In the genomic region with DNA sequence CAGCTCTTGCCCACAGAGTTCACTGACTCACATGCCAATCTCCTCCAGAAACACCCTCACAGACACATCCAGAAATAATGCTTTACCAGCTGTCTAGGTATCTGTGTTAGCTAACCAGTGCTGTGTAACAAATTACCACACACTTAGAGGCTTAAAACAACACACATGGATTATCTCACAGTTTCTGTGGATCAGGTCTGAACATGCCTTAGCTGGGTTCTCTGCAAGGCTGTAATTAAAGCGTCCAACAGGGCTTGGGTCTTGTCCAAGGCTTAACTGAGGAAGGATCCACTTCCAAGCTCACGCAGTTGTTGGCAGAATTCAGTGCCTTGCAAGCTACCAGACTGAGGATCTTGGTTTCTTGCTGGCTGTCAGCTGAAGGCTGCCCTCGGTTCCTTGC, we compare ENCODE assay signal across 1 cellular context.
TF ChIP-seq lines count a peak whose summit lies in the region.

No MANE protein-coding gene starts in this region.

TF ChIP-seq in HEK293, 187 proteins besides CTCF, POLR2A, EP300 and RAD21 (continued from another document and continues in another):
- TF ChIP-seq, protein P1, sequence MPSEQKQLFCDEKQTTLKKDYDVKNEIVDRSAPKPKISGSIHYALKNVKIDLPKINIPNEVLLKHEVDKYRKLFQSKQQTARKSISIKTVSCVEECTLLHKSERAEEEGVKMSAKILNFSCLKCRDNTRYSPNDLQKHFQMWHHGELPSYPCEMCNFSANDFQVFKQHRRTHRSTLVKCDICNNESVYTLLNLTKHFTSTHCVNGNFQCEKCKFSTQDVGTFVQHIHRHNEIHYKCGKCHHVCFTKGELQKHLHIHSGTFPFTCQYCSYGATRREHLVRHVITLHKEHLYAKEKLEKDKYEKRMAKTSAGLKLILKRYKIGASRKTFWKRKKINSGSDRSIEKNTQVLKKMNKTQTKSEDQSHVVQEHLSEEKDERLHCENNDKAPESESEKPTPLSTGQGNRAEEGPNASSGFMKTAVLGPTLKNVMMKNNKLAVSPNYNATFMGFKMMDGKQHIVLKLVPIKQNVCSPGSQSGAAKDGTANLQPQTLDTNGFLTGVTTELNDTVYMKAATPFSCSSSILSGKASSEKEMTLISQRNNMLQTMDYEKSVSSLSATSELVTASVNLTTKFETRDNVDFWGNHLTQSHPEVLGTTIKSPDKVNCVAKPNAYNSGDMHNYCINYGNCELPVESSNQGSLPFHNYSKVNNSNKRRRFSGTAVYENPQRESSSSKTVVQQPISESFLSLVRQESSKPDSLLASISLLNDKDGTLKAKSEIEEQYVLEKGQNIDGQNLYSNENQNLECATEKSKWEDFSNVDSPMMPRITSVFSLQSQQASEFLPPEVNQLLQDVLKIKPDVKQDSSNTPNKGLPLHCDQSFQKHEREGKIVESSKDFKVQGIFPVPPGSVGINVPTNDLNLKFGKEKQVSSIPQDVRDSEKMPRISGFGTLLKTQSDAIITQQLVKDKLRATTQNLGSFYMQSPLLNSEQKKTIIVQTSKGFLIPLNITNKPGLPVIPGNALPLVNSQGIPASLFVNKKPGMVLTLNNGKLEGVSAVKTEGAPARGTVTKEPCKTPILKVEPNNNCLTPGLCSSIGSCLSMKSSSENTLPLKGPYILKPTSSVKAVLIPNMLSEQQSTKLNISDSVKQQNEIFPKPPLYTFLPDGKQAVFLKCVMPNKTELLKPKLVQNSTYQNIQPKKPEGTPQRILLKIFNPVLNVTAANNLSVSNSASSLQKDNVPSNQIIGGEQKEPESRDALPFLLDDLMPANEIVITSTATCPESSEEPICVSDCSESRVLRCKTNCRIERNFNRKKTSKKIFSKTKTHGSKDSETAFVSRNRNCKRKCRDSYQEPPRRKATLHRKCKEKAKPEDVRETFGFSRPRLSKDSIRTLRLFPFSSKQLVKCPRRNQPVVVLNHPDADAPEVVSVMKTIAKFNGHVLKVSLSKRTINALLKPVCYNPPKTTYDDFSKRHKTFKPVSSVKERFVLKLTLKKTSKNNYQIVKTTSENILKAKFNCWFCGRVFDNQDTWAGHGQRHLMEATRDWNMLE (tag by site-specific recombination; conservative IDR thresholded peaks at IDR 0.05; ENCODE audit: low read depth) = no peak
- TF ChIP-seq ZNF302 (tag by site-specific recombination; IDR thresholded peaks at IDR 0.05; ENCODE audit: low read depth) (no peak), BCL11B (tag by site-specific recombination; IDR thresholded peaks at IDR 0.05; ENCODE audit: low read depth) (no peak), ZNF488 (tag by site-specific recombination; IDR thresholded peaks at IDR 0.05) (no peak), ZNF404 (tag by site-specific recombination; IDR thresholded peaks at IDR 0.05) (no peak), ZNF747 (tag by site-specific recombination; IDR thresholded peaks at IDR 0.05) (no peak), ZNF335 (tag by site-specific recombination; conservative IDR thresholded peaks at IDR 0.05) (no peak), ZNF501 (tag by site-specific recombination; IDR thresholded peaks at IDR 0.05) (no peak), ZNF704 (tag by site-specific recombination; IDR thresholded peaks at IDR 0.05) (no peak), ZNF350 (tag by site-specific recombination; IDR thresholded peaks at IDR 0.05) (no peak), MEIS1 (CRISPR knock-in tag; IDR thresholded peaks at IDR 0.05; ENCODE audit: borderline replicate concordance) (no peak), ZNF16 (tag by site-specific recombination; IDR thresholded peaks at IDR 0.05; ENCODE audit: low read depth) (no peak), SCRT2 (tag by site-specific recombination; IDR thresholded peaks at IDR 0.05) (peak; percentile 97), KLF10 (tag by site-specific recombination; IDR thresholded peaks at IDR 0.05) (no peak), ZNF510 (tag by site-specific recombination; IDR thresholded peaks at IDR 0.05; ENCODE audit: insufficient replicate concordance) (no peak), ZNF174 (tag by site-specific recombination; IDR thresholded peaks at IDR 0.05) (no peak), KLF8 (tag by site-specific recombination; IDR thresholded peaks at IDR 0.05) (no peak), ZNF24 (tag by site-specific recombination; IDR thresholded peaks at IDR 0.05) (peak; percentile 75), ZNF645 (tag by site-specific recombination; IDR thresholded peaks at IDR 0.05) (no peak), SALL2 (tag by site-specific recombination; IDR thresholded peaks at IDR 0.05; ENCODE audit: borderline replicate concordance) (no peak), ZNF433 (tag by site-specific recombination; IDR thresholded peaks at IDR 0.05; ENCODE audit: low read depth) (no peak), ZNF155 (tag by site-specific recombination; IDR thresholded peaks at IDR 0.05) (no peak), ZNF202 (tag by site-specific recombination; IDR thresholded peaks at IDR 0.05; ENCODE audit: borderline replicate concordance) (no peak), ZNF629 (tag by site-specific recombination; IDR thresholded peaks at IDR 0.05) (peak; percentile 57), ZBTB10 (tag by site-specific recombination; IDR thresholded peaks at IDR 0.05) (no peak), ZNF830 (tag by site-specific recombination; IDR thresholded peaks at IDR 0.05; ENCODE audit: low read depth) (no peak), IKZF3 (tag by site-specific recombination; IDR thresholded peaks at IDR 0.05) (no peak), ZNF112 (tag by site-specific recombination; IDR thresholded peaks at IDR 0.05) (no peak)
- TF ChIP-seq, protein P2, sequence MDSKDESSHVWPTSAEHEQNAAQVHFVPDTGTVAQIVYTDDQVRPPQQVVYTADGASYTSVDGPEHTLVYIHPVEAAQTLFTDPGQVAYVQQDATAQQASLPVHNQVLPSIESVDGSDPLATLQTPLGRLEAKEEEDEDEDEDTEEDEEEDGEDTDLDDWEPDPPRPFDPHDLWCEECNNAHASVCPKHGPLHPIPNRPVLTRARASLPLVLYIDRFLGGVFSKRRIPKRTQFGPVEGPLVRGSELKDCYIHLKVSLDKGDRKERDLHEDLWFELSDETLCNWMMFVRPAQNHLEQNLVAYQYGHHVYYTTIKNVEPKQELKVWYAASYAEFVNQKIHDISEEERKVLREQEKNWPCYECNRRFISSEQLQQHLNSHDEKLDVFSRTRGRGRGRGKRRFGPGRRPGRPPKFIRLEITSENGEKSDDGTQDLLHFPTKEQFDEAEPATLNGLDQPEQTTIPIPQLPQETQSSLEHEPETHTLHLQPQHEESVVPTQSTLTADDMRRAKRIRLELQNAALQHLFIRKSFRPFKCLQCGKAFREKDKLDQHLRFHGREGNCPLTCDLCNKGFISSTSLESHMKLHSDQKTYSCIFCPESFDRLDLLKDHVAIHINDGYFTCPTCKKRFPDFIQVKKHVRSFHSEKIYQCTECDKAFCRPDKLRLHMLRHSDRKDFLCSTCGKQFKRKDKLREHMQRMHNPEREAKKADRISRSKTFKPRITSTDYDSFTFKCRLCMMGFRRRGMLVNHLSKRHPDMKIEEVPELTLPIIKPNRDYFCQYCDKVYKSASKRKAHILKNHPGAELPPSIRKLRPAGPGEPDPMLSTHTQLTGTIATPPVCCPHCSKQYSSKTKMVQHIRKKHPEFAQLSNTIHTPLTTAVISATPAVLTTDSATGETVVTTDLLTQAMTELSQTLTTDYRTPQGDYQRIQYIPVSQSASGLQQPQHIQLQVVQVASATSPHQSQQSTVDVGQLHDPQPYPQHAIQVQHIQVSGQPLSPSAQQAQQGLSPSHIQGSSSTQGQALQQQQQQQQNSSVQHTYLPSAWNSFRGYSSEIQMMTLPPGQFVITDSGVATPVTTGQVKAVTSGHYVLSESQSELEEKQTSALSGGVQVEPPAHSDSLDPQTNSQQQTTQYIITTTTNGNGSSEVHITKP (tag by site-specific recombination; IDR thresholded peaks at IDR 0.05) = peak; percentile 76
- TF ChIP-seq, protein P3, sequence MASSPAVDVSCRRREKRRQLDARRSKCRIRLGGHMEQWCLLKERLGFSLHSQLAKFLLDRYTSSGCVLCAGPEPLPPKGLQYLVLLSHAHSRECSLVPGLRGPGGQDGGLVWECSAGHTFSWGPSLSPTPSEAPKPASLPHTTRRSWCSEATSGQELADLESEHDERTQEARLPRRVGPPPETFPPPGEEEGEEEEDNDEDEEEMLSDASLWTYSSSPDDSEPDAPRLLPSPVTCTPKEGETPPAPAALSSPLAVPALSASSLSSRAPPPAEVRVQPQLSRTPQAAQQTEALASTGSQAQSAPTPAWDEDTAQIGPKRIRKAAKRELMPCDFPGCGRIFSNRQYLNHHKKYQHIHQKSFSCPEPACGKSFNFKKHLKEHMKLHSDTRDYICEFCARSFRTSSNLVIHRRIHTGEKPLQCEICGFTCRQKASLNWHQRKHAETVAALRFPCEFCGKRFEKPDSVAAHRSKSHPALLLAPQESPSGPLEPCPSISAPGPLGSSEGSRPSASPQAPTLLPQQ (tag by site-specific recombination; IDR thresholded peaks at IDR 0.05) = peak; percentile 92
- TF ChIP-seq, protein P4, sequence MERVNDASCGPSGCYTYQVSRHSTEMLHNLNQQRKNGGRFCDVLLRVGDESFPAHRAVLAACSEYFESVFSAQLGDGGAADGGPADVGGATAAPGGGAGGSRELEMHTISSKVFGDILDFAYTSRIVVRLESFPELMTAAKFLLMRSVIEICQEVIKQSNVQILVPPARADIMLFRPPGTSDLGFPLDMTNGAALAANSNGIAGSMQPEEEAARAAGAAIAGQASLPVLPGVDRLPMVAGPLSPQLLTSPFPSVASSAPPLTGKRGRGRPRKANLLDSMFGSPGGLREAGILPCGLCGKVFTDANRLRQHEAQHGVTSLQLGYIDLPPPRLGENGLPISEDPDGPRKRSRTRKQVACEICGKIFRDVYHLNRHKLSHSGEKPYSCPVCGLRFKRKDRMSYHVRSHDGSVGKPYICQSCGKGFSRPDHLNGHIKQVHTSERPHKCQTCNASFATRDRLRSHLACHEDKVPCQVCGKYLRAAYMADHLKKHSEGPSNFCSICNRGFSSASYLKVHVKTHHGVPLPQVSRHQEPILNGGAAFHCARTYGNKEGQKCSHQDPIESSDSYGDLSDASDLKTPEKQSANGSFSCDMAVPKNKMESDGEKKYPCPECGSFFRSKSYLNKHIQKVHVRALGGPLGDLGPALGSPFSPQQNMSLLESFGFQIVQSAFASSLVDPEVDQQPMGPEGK (tag by site-specific recombination; IDR thresholded peaks at IDR 0.05) = no peak
- TF ChIP-seq, protein P5, sequence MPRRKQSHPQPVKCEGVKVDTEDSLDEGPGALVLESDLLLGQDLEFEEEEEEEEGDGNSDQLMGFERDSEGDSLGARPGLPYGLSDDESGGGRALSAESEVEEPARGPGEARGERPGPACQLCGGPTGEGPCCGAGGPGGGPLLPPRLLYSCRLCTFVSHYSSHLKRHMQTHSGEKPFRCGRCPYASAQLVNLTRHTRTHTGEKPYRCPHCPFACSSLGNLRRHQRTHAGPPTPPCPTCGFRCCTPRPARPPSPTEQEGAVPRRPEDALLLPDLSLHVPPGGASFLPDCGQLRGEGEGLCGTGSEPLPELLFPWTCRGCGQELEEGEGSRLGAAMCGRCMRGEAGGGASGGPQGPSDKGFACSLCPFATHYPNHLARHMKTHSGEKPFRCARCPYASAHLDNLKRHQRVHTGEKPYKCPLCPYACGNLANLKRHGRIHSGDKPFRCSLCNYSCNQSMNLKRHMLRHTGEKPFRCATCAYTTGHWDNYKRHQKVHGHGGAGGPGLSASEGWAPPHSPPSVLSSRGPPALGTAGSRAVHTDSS (tag by site-specific recombination; IDR thresholded peaks at IDR 0.05) = no peak
- TF ChIP-seq, protein P6, sequence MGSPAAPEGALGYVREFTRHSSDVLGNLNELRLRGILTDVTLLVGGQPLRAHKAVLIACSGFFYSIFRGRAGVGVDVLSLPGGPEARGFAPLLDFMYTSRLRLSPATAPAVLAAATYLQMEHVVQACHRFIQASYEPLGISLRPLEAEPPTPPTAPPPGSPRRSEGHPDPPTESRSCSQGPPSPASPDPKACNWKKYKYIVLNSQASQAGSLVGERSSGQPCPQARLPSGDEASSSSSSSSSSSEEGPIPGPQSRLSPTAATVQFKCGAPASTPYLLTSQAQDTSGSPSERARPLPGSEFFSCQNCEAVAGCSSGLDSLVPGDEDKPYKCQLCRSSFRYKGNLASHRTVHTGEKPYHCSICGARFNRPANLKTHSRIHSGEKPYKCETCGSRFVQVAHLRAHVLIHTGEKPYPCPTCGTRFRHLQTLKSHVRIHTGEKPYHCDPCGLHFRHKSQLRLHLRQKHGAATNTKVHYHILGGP (tag by site-specific recombination; IDR thresholded peaks at IDR 0.05) = peak; percentile 65; the same call in 1 of the 2 replicates
